Comparison of ENCODE assay signal across 29 cellular contexts in the genomic region with DNA sequence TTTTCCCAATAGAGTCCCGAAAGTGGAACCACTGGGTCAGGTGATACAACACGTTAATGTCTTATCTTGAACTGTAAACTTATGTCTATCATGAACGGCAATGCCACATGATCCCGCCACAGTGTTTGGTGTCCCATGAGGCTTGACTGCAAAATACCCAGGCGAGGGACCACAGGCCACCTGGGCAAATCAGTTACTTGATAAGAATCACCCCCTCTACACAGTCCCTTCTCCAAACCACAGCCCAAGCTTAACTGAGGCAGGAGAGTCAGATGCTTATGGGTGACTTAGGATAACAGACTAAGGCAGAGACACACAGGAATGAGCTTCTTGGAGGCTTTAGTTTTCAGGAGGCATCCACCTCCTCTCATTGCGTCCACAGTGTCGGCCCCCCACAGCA.
"Had no signal": no experiment of that assay in that cellular context is flagged by ENCODE, and none has a peak within 500 bp of the region (broad histone marks: within the 10 kb centered on the region; RNA-seq: fewer than 3 reads in every experiment).

No MANE protein-coding gene starts in this region.

- H3K4me1 ChIP-seq: pancreas, prostate gland, stomach, testis, thyroid gland, transverse colon, upper lobe of left lung, vagina had no signal

- H3K4me3 Mint-ChIP-seq: mesothelial cell of epicardium; natural killer cell; nephron progenitor cell; neural progenitor cell; stimulated activated naive B cell treated with anti-CD40 and anti-IgM and Interleukin-4, amounts not matched to agents 10 μg/mL and 1 μg/mL and 100 μg/mL, for 72 hours had no signal

- H3K4me3 ChIP-seq: left ventricle myocardium inferior, lung, neural progenitor cell, pancreas, prostate gland, skin epidermis, stomach, testis, thyroid gland, transverse colon, upper lobe of left lung, vagina had no signal

- H2AFZ ChIP-seq: neural progenitor cell had no signal

- ATAC-seq: left colon; natural killer cell; pancreas; right cardiac atrium; sciatic nerve; stimulated activated naive B cell treated with anti-CD40 and anti-IgM and Interleukin-4, amounts not matched to agents 10 μg/mL and 1 μg/mL and 100 μg/mL, for 72 hours; stimulated activated naive CD8-positive, alpha-beta T cell treated with anti-CD3 and anti-CD28 coated beads, Interleukin-15, Interleukin-2, amounts not matched to agents 100 U/mL and 50 U/mL, for 24 hours had no signal

- DNase-seq: hippocampal formation; left colon; left ventricle myocardium inferior; mesendoderm; naive B cell; natural killer cell; nephron progenitor cell; pancreas; posterior cingulate gyrus; retina; right cardiac atrium; stimulated activated CD4-positive, alpha-beta T cell treated with anti-CD3 and anti-CD28 coated beads, Interleukin-12 subunit alpha, Interleukin-12 subunit beta, amount 100 ng/mL, for 4 hours; stimulated activated CD4-positive, alpha-beta T cell treated with anti-CD3 and anti-CD28 coated beads, Interleukin-15, amount 100 ng/mL, for 24 hours; stimulated activated CD4-positive, alpha-beta T cell treated with anti-CD3 and anti-CD28 coated beads, Interleukin-2, amount 100 ng/mL, for 24 hours; stimulated activated CD4-positive, alpha-beta T cell treated with anti-CD3 and anti-CD28 coated beads, Interleukin-4, amount 100 ng/mL, for 1 hour; stimulated activated naive B cell treated with anti-CD40 and anti-IgM and Interleukin-4, amounts not matched to agents 10 μg/mL and 1 μg/mL and 100 μg/mL, for 72 hours; stimulated activated naive CD8-positive, alpha-beta T cell treated with anti-CD3 and anti-CD28 coated beads, Interleukin-15, Interleukin-2, amounts not matched to agents 100 U/mL and 50 U/mL, for 24 hours; stomach; testis; thyroid gland; transverse colon; upper lobe of left lung had no signal

- H3K9me3 ChIP-seq: pancreas, prostate gland, stomach, testis, thyroid gland, transverse colon, vagina had no signal

- H3K4me2 ChIP-seq: neural progenitor cell had no signal

- H3K4me1 Mint-ChIP-seq: mesothelial cell of epicardium, nephron progenitor cell, neural progenitor cell had no signal

- H3K36me3 ChIP-seq: left ventricle myocardium inferior, neural progenitor cell, pancreas, prostate gland, stomach, thyroid gland, transverse colon, upper lobe of left lung, vagina had no signal

- H3K27me3 ChIP-seq: neural progenitor cell, pancreas, stomach, testis, thyroid gland, transverse colon, upper lobe of left lung, vagina had no signal

- H3K36me3 Mint-ChIP-seq: mesothelial cell of epicardium, naive B cell, natural killer cell, neural progenitor cell had no signal

- H3K9ac ChIP-seq: neural progenitor cell had no signal

- H3K27ac ChIP-seq: left ventricle myocardium inferior, neural progenitor cell, pancreas, prostate gland, skin epidermis, stomach, testis, thyroid gland, transverse colon, upper lobe of left lung, vagina had no signal

- H3K27ac Mint-ChIP-seq: mesothelial cell of epicardium; natural killer cell; nephron progenitor cell; neural progenitor cell; stimulated activated naive B cell treated with anti-CD40 and anti-IgM and Interleukin-4, amounts not matched to agents 10 μg/mL and 1 μg/mL and 100 μg/mL, for 72 hours had no signal
